ENCODE assay signal across 10 cellular contexts in the genomic region with DNA sequence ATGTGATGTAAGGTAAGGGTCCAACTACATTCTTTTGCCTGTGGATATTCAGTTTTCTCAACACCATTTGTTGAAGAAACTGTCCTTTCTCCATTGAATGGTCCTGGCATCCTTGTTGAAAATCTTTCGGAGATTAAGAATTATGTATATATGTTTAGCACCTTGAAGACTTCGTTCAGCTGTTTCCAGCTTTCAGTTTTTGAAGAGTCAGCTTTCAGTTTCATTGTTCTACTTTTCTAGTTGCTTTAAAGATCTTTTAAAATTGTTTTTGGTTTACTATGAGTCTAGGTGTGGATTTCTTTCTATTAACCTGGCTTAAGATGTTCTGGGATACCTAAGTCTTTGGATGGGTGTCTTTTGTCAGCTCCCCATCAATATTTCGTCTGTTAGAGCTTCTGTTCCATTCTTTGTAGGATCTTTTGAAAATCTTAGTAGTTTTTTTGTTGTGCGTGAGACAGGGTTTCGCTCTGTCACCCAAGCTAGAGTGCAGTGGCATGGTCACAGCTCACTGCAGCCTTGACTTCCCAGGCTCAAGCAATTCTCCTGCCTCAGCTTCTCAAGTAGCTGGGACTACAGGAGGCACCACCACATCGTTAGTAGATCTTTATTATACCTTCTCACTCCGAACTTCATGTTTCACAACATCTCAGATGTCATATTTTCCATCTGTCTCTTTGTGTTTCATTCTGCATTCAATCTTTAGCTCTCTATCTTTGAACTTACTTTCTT.
DNase-seq lines count a peak whose midpoint lies in the region; ATAC-seq, FAIRE-seq and TF ChIP-seq lines count a peak whose summit lies in the region.
"Had no signal": no experiment of that assay in that cellular context is flagged by ENCODE, and none has a peak within 500 bp of the region (broad histone marks: within the 10 kb centered on the region; RNA-seq: fewer than 3 reads in every experiment).

No MANE protein-coding gene starts in this region.

- H3K27me3 ChIP-seq in GM12878 (replicated peaks in 1 of 2; ENCODE audit: control insufficient read depth in 2 of 2, insufficient read depth in 2 of 2, low read length in 1 of 2) (peaks cover 0 to 3% of the 10 kb centered on the region in 2 experiments; a peak in 1 of 4 replicates), left ventricle myocardium inferior (ENCODE audit: low read depth) (no peaks in the 10 kb centered on the region), osteoblast (ENCODE audit: insufficient read depth, low read length) (no peaks in the 10 kb centered on the region)
- H3K27me3 ChIP-seq: MG63 had no signal

- TF ChIP-seq CTCF in GM12878 (IDR thresholded peaks at IDR 0.05 in 2 of 3, conservative IDR thresholded peaks at IDR 0.05 in 1 of 3; ENCODE audit: control insufficient read depth in 2 of 3, extremely low read depth in 1 of 3, insufficient read depth in 1 of 3, low read depth in 3 of 3, low read length in 3 of 3), result no peak
- TF ChIP-seq CTCF in left ventricle myocardium inferior (IDR thresholded peaks at IDR 0.05; ENCODE audit: borderline replicate concordance), result no peak
- no peak for TF ChIP-seq CTCF in osteoblast (IDR thresholded peaks at IDR 0.05; ENCODE audit: extremely low read depth, low read depth, low read length)

- peaks cover 30% of the 10 kb centered on the region for H3K4me1 ChIP-seq in GM12878 (ENCODE audit: control insufficient read depth, insufficient read depth, low read length)
- H3K4me1 ChIP-seq in left ventricle myocardium inferior, result no peaks in the 10 kb centered on the region
- H3K4me1 ChIP-seq in osteoblast (ENCODE audit: insufficient read depth, low read length), result no peaks in the 10 kb centered on the region

- CTCF ChIA-PET in GM12878 (lab: Yijun Ruan, JAX), result no interaction called here

- H2AFZ ChIP-seq in GM12878 (ENCODE audit: control insufficient read depth, low read depth, low read length), result peak overlapping the region; percentile 41; the same call in 1 of the 2 replicates
- H2AFZ ChIP-seq in osteoblast (ENCODE audit: low read length), result no peak overlapping the region

- peak overlapping the region; percentile 87 for H3K4me2 ChIP-seq in GM12878 (ENCODE audit: control insufficient read depth, insufficient read depth)
- H3K4me2 ChIP-seq in osteoblast (ENCODE audit: insufficient read depth, low read length), result no peak overlapping the region

- H3K4me3 ChIP-seq in GM12878 (peak overlapping the region; percentile 50), left ventricle myocardium inferior (no peak overlapping the region), osteoblast (ENCODE audit: insufficient read depth, low read length) (no peak overlapping the region)
- H3K4me3 ChIP-seq: MG63 had no signal

- 0% methylated on average over 7 of the region's 7 CpGs for WGBS in GM12878 (ENCODE audit: insufficient coverage, insufficient replicate concordance, low lambda C conversion rate, missing lambda C conversion rate)

- BruUV-seq in GM12878 (replicated peaks; lab: Mats Ljungman, UMichigan), result no TSS peak

- H3K9ac ChIP-seq in GM12878 (ENCODE audit: control insufficient read depth, insufficient read depth, low read length), result peak overlapping the region; percentile 53

- POLR2A ChIA-PET in GM12878 (lab: Charles Lee), result interaction anchor here (1.7 kb wide), 1 partner anchor 9 kb away, joined by 4 read pairs; no protein-coding TSS in a partner anchor

- SMC1A ChIA-PET in GM12878 (lab: Charles Lee; ENCODE audit: uncharacterized antibody, unreplicated experiment), result interaction anchor here (0.6 to 1.5 kb wide), 7 partner anchors 9 to 1066 kb away, joined by 3 to 6 read pairs (median 3); no protein-coding TSS in a partner anchor

- in situ Hi-C loops in GM12878 (cut with MboI), result no loop called here

- H3K27ac ChIP-seq in GM12878 (ENCODE audit: control insufficient read depth, insufficient read depth) (peak overlapping the region; percentile 72), left ventricle myocardium inferior (replicated peaks) (no peak overlapping the region), osteoblast (ENCODE audit: low read depth, low read length) (no peak overlapping the region)

- TF ChIP-seq POLR2A in GM12878 (IDR thresholded peaks at IDR 0.05; ENCODE audit: low read depth, low read length), result no peak

- H3K36me3 ChIP-seq in GM12878 (ENCODE audit: control insufficient read depth in 2 of 2, insufficient read depth in 2 of 2, low read length in 1 of 2) (no peaks in the 10 kb centered on the region), left ventricle myocardium inferior (no peaks in the 10 kb centered on the region), osteoblast (ENCODE audit: insufficient read depth, low read length) (no peaks in the 10 kb centered on the region)
- H3K36me3 ChIP-seq: MG63 had no signal

- TF ChIP-seq EP300 in GM12878 (IDR thresholded peaks at IDR 0.05; ENCODE audit: borderline replicate concordance in 1 of 2, control insufficient read depth in 1 of 2, low read depth in 2 of 2, low read length in 2 of 2), result no peak

- H3K79me2 ChIP-seq in GM12878 (ENCODE audit: control insufficient read depth, insufficient read depth, low read length) (no peaks in the 10 kb centered on the region), osteoblast (ENCODE audit: insufficient read depth, low read length) (no peaks in the 10 kb centered on the region)

- H4K20me1 ChIP-seq in GM12878 (ENCODE audit: control insufficient read depth, insufficient read depth) (no peaks in the 10 kb centered on the region), osteoblast (ENCODE audit: insufficient read depth, low read length) (no peaks in the 10 kb centered on the region)

- peak; percentile 33 for DNase-seq in GM12878 (ENCODE audit: low read depth, low spot score)
- no peak for DNase-seq in left ventricle myocardium inferior
- no peak for DNase-seq in SIG-M5 (lab: John Stamatoyannopoulos, UW)
- DNase-seq in SW 1271 (lab: John Stamatoyannopoulos, UW), result no peak
- DNase-seq in osteoblast (ENCODE audit: insufficient read length, low spot score, missing footprints), result no peak
- DNase-seq: MG63 had no signal

- ATAC-seq in GM18498 (IDR thresholded peaks at IDR 0.05; ENCODE audit: unreplicated experiment) (peak; percentile 63), GM21447 (IDR thresholded peaks at IDR 0.05; ENCODE audit: unreplicated experiment) (peak; percentile 61), HG03442 (IDR thresholded peaks at IDR 0.05; ENCODE audit: unreplicated experiment) (peak; percentile 51), GM12878 (peak; percentile 63)

- no peak for TF ChIP-seq RAD21 in GM12878 (IDR thresholded peaks at IDR 0.05; ENCODE audit: insufficient read depth, low read depth, low read length)

- intact Hi-C loops in GM12878 (cut with micrococcal nuclease; ENCODE audit: unreplicated experiment), result loop anchor here (10.0 kb wide), 1 partner anchor 355 kb away; a partner anchor contains a TSS
- intact Hi-C loops in left ventricle myocardium inferior (cut with micrococcal nuclease), result no loop called here

- no peaks in the 10 kb centered on the region for H3K9me3 ChIP-seq in GM12878 (replicated peaks; ENCODE audit: control insufficient read depth, insufficient read depth, low read length)
- H3K9me3 ChIP-seq in left ventricle myocardium inferior (replicated peaks), result no peaks in the 10 kb centered on the region
- no peaks in the 10 kb centered on the region for H3K9me3 ChIP-seq in osteoblast (ENCODE audit: low read depth, low read length)
- H3K9me3 ChIP-seq: MG63 had no signal

- RAD21 ChIA-PET in GM12878 (lab: Charles Lee; ENCODE audit: unreplicated experiment), result interaction anchor here (1.1 kb wide), 1 partner anchor 16 kb away, joined by 4 read pairs; no protein-coding TSS in a partner anchor

- no peak for FAIRE-seq in GM12878 (lab: Jason Lieb, UNC)
- FAIRE-seq: G401.6 had no signal

TF ChIP-seq in GM12878, 131 proteins besides CTCF, POLR2A, EP300 and RAD21 (continues in another document):
- TF ChIP-seq HDGF (IDR thresholded peaks at IDR 0.05) (no peak), RUNX3 (IDR thresholded peaks at IDR 0.05; ENCODE audit: low read length) (peak; percentile 24; the same call in 1 of the 2 replicates), NR2C2 (IDR thresholded peaks at IDR 0.05; ENCODE audit: borderline replicate concordance, control insufficient read depth, insufficient read length, low read depth) (no peak), STAT3 (IDR thresholded peaks at IDR 0.05; ENCODE audit: low read depth, low read length) (no peak), GABPA (IDR thresholded peaks at IDR 0.05; ENCODE audit: low read depth) (0 out of 2 replicates have a peak, but pooled peaks have one; percentile 9), HDAC2 (IDR thresholded peaks at IDR 0.05) (no peak), CEBPB (IDR thresholded peaks at IDR 0.05; ENCODE audit: borderline replicate concordance in 1 of 2, low read depth in 2 of 2, low read length in 2 of 2) (no peak)
- TF ChIP-seq, protein P1, sequence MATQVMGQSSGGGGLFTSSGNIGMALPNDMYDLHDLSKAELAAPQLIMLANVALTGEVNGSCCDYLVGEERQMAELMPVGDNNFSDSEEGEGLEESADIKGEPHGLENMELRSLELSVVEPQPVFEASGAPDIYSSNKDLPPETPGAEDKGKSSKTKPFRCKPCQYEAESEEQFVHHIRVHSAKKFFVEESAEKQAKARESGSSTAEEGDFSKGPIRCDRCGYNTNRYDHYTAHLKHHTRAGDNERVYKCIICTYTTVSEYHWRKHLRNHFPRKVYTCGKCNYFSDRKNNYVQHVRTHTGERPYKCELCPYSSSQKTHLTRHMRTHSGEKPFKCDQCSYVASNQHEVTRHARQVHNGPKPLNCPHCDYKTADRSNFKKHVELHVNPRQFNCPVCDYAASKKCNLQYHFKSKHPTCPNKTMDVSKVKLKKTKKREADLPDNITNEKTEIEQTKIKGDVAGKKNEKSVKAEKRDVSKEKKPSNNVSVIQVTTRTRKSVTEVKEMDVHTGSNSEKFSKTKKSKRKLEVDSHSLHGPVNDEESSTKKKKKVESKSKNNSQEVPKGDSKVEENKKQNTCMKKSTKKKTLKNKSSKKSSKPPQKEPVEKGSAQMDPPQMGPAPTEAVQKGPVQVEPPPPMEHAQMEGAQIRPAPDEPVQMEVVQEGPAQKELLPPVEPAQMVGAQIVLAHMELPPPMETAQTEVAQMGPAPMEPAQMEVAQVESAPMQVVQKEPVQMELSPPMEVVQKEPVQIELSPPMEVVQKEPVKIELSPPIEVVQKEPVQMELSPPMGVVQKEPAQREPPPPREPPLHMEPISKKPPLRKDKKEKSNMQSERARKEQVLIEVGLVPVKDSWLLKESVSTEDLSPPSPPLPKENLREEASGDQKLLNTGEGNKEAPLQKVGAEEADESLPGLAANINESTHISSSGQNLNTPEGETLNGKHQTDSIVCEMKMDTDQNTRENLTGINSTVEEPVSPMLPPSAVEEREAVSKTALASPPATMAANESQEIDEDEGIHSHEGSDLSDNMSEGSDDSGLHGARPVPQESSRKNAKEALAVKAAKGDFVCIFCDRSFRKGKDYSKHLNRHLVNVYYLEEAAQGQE (IDR thresholded peaks at IDR 0.05; ENCODE audit: low read depth, low read length), result no peak
